ENCODE assay signal across 1 cellular context in the genomic region with DNA sequence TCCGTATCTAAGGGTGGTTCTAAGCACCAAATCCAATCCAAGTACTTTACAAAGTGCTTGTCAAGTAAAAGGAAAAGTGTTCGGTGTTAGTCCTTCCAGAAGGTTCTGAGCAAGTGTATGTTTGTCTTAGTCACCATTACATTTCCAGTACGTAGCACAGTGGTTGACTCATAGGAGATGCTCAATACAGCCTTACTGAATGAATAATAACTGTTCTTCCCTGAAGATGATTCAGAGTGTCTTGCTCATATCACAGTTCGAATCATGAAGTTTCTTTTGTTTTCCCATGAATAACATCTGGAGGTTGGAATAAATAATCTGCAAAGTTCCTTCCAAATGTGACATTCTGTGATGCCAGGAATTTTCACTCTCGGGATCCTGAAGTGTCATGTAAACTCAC.
A peak's percentile ranks its signal among the peaks of the same experiment; 100 is the strongest.
TF ChIP-seq lines count a peak whose summit lies in the region.

No MANE protein-coding gene starts in this region.

TF ChIP-seq in endothelial cell of umbilical vein, 7 proteins besides CTCF, POLR2A, EP300 and RAD21:
- peak; percentile 79 for TF ChIP-seq JUN (IDR thresholded peaks at IDR 0.05; ENCODE audit: borderline replicate concordance, insufficient read depth, insufficient read length, low read depth)
- TF ChIP-seq, protein P1, sequence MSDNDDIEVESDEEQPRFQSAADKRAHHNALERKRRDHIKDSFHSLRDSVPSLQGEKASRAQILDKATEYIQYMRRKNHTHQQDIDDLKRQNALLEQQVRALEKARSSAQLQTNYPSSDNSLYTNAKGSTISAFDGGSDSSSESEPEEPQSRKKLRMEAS (IDR thresholded peaks at IDR 0.05; ENCODE audit: insufficient read depth, insufficient read length): no peak
- no peak for TF ChIP-seq MYC (IDR thresholded peaks at IDR 0.05; ENCODE audit: low read depth, low read length)
- peak; percentile 80 for TF ChIP-seq GATA2 (IDR thresholded peaks at IDR 0.05; ENCODE audit: insufficient read depth, insufficient read length, low read depth, low read length)
- TF ChIP-seq EZH2 (IDR thresholded peaks at IDR 0.05; ENCODE audit: borderline replicate concordance, low read depth, low read length, severe bottlenecking): no peak
- no peak for TF ChIP-seq POLR2AphosphoS5 (IDR thresholded peaks at IDR 0.05; ENCODE audit: insufficient read depth, low read depth, low read length)
- TF ChIP-seq FOS (IDR thresholded peaks at IDR 0.05; ENCODE audit: borderline replicate concordance, insufficient read depth, low read length): peak; percentile 95
